Comparison of ENCODE assay signal across 1 cellular context in the genomic region with DNA sequence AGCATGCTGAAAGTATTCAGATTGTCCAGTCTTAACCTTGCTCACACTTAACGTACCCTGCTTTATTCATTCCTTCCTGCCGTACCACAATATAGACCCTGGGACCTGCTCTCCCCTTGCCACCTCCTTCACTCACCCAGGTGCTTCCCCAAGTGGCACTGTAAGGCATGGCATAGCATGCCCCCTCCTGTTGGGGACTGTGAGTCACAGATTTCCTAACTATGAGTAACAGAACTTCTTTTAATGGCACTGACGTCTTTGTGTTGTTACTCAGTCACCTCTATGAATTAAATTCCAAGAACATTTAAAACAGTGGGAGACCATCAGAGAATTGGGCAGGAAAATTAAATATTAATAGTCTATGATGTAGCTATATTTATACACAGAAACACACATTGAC.
TF ChIP-seq lines count a peak whose summit lies in the region.

No MANE protein-coding gene starts in this region.

TF ChIP-seq in A549, 52 proteins besides CTCF, POLR2A, EP300 and RAD21 (continued from another document):
- TF ChIP-seq, protein P1, sequence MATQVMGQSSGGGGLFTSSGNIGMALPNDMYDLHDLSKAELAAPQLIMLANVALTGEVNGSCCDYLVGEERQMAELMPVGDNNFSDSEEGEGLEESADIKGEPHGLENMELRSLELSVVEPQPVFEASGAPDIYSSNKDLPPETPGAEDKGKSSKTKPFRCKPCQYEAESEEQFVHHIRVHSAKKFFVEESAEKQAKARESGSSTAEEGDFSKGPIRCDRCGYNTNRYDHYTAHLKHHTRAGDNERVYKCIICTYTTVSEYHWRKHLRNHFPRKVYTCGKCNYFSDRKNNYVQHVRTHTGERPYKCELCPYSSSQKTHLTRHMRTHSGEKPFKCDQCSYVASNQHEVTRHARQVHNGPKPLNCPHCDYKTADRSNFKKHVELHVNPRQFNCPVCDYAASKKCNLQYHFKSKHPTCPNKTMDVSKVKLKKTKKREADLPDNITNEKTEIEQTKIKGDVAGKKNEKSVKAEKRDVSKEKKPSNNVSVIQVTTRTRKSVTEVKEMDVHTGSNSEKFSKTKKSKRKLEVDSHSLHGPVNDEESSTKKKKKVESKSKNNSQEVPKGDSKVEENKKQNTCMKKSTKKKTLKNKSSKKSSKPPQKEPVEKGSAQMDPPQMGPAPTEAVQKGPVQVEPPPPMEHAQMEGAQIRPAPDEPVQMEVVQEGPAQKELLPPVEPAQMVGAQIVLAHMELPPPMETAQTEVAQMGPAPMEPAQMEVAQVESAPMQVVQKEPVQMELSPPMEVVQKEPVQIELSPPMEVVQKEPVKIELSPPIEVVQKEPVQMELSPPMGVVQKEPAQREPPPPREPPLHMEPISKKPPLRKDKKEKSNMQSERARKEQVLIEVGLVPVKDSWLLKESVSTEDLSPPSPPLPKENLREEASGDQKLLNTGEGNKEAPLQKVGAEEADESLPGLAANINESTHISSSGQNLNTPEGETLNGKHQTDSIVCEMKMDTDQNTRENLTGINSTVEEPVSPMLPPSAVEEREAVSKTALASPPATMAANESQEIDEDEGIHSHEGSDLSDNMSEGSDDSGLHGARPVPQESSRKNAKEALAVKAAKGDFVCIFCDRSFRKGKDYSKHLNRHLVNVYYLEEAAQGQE (IDR thresholded peaks at IDR 0.05): no peak
- TF ChIP-seq ZNF302 (CRISPR knock-in tag; IDR thresholded peaks at IDR 0.05) (no peak), KDM1A (IDR thresholded peaks at IDR 0.05; ENCODE audit: low read depth) (no peak), JUN (IDR thresholded peaks at IDR 0.05) (peak; percentile 55 to 58; a peak in 2 of 5 replicates), HEYL (CRISPR knock-in tag; IDR thresholded peaks at IDR 0.05) (no peak), BHLHE40 (IDR thresholded peaks at IDR 0.05; ENCODE audit: low read depth, low read length) (no peak), FOSB (CRISPR knock-in tag; IDR thresholded peaks at IDR 0.05) (no peak), CHD4 (IDR thresholded peaks at IDR 0.05; ENCODE audit: borderline replicate concordance) (no peak), RCOR1 (IDR thresholded peaks at IDR 0.05; ENCODE audit: low read depth, low read length) (no peak), FOSL2 (IDR thresholded peaks at IDR 0.05) (peak; percentile 79), FOSL2 (CRISPR knock-in tag; IDR thresholded peaks at IDR 0.05) (peak; percentile 86), POLR2AphosphoS2 (conservative IDR thresholded peaks at IDR 0.05; ENCODE audit: low read length) (no peak), CEBPB (IDR thresholded peaks at IDR 0.05) (peak in 1 of 2 experiments; percentile 51; a peak in 1 of 4 replicates), RARB (CRISPR knock-in tag; IDR thresholded peaks at IDR 0.05) (no peak), PHF8 (IDR thresholded peaks at IDR 0.05; ENCODE audit: borderline replicate concordance, low read depth) (no peak), GATA3 (IDR thresholded peaks at IDR 0.05; ENCODE audit: borderline replicate concordance) (peak; percentile 46; the same call in 1 of the 2 replicates), KDM5A (IDR thresholded peaks at IDR 0.05) (no peak), HOXB5 (CRISPR knock-in tag; IDR thresholded peaks at IDR 0.05) (no peak), HMGXB4 (CRISPR knock-in tag; IDR thresholded peaks at IDR 0.05; ENCODE audit: borderline replicate concordance) (no peak), MAFK (IDR thresholded peaks at IDR 0.05; ENCODE audit: partially characterized antibody) (no peak), CBX2 (IDR thresholded peaks at IDR 0.05; ENCODE audit: borderline replicate concordance, low read depth) (no peak)
- TF ChIP-seq, protein P2, sequence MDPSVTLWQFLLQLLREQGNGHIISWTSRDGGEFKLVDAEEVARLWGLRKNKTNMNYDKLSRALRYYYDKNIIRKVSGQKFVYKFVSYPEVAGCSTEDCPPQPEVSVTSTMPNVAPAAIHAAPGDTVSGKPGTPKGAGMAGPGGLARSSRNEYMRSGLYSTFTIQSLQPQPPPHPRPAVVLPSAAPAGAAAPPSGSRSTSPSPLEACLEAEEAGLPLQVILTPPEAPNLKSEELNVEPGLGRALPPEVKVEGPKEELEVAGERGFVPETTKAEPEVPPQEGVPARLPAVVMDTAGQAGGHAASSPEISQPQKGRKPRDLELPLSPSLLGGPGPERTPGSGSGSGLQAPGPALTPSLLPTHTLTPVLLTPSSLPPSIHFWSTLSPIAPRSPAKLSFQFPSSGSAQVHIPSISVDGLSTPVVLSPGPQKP (IDR thresholded peaks at IDR 0.05; ENCODE audit: low read depth, low read length): no peak
- TF ChIP-seq, protein P3, sequence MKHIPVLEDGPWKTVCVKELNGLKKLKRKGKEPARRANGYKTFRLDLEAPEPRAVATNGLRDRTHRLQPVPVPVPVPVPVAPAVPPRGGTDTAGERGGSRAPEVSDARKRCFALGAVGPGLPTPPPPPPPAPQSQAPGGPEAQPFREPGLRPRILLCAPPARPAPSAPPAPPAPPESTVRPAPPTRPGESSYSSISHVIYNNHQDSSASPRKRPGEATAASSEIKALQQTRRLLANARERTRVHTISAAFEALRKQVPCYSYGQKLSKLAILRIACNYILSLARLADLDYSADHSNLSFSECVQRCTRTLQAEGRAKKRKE (CRISPR knock-in tag; IDR thresholded peaks at IDR 0.05; ENCODE audit: low read depth): no peak
- TF ChIP-seq, protein P4, sequence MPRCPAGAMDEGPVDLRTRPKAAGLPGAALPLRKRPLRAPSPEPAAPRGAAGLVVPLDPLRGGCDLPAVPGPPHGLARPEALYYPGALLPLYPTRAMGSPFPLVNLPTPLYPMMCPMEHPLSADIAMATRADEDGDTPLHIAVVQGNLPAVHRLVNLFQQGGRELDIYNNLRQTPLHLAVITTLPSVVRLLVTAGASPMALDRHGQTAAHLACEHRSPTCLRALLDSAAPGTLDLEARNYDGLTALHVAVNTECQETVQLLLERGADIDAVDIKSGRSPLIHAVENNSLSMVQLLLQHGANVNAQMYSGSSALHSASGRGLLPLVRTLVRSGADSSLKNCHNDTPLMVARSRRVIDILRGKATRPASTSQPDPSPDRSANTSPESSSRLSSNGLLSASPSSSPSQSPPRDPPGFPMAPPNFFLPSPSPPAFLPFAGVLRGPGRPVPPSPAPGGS (IDR thresholded peaks at IDR 0.05): no peak
